10 cellular contexts compared by ENCODE assay signal in the genomic region with DNA sequence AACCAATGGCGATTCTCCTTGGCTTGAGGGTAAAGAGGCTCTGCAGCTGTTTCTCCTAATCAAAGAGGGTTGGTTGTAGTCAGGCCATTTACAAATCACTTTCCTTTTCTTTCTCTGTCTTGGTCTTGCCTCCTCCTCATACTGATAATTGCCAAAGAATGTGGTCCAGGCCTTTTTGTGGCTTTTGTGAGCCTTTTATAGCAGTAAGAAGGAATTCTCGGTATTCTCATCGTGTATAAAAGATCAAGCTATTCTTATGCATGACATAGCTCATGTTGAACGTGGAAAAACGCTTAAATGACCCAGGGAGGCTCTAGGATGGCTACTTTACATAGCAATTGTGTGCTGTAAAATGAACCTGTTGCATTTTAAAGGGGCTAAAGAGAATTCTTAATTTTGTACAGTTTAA.
A peak's percentile ranks its signal among the peaks of the same experiment; 100 is the strongest.
DNase-seq lines count a peak whose midpoint lies in the region; ATAC-seq, FAIRE-seq and TF ChIP-seq lines count a peak whose summit lies in the region.
"Had no signal": no experiment of that assay in that cellular context is flagged by ENCODE, and none has a peak within 500 bp of the region (broad histone marks: within the 10 kb centered on the region; RNA-seq: fewer than 3 reads in every experiment).

No MANE protein-coding gene starts in this region.

- peak overlapping the region; percentile 65 for H3K4me2 ChIP-seq in smooth muscle cell

- H3K4me3 ChIP-seq in HAP-1 (no peak overlapping the region), smooth muscle cell (no peak overlapping the region)

- no peak for TF ChIP-seq CTCF in smooth muscle cell (IDR thresholded peaks at IDR 0.05; ENCODE audit: borderline replicate concordance, insufficient read depth, poor library complexity, severe bottlenecking)

- H3K27me3 ChIP-seq in HAP-1 (ENCODE audit: low read depth) (no peaks in the 10 kb centered on the region), smooth muscle cell (ENCODE audit: low read depth) (no peaks in the 10 kb centered on the region)

- H2AFZ ChIP-seq in smooth muscle cell (ENCODE audit: low read depth) = no peak overlapping the region

- TF ChIP-seq POLR2A in GM12891 (IDR thresholded peaks at IDR 0.05; ENCODE audit: low read depth, low read length) = no peak

- H3K36me3 ChIP-seq in HAP-1 (replicated peaks) = no peaks in the 10 kb centered on the region
- no peaks in the 10 kb centered on the region for H3K36me3 ChIP-seq in smooth muscle cell (ENCODE audit: low read depth)

- DNase-seq in HAP-1 (ENCODE audit: low spot score in 2 of 2) (peak; percentile 72 to 100), SK-MEL-5 (ENCODE audit: low read depth, low spot score) (peak; percentile 9), glomerular visceral epithelial cell (ENCODE audit: extremely low spot score) (peak; percentile 72), smooth muscle cell (lab: John Stamatoyannopoulos, UW; ENCODE audit: unreplicated experiment) (no peak), NCI-H2081 (lab: John Stamatoyannopoulos, UW) (no peak), GM12891 (ENCODE audit: insufficient read length, low spot score) (no peak)
- DNase-seq: activated T-cell treated with anti-CD3 and anti-CD28 coated beads, Interleukin-2, amount 50 U/mL, for 72 hours; effector CD4-positive, alpha-beta T cell; NCI-H510A had no signal

- in situ Hi-C loops in HAP-1 (cut with MboI; ENCODE audit: low sequenced_read_pairs) = no loop called here
- in situ Hi-C loops in SK-MEL-5 (cut with HindIII; ENCODE audit: low pct_unique_long_range_greater_than_20kb, low sequenced_read_pairs) = no loop called here

- no peak overlapping the region for H3K9ac ChIP-seq in smooth muscle cell (ENCODE audit: low read depth)

- no peak overlapping the region for H3K27ac ChIP-seq in smooth muscle cell (ENCODE audit: low read depth)

- H3K9me3 ChIP-seq in HAP-1 (peaks cover 5% of the 10 kb centered on the region; the same call in 1 of the 2 replicates), smooth muscle cell (replicated peaks; ENCODE audit: low read depth) (no peaks in the 10 kb centered on the region)

- no peaks in the 10 kb centered on the region for H4K20me1 ChIP-seq in smooth muscle cell (ENCODE audit: low read depth)

- no peak for ATAC-seq in HG03439 (IDR thresholded peaks at IDR 0.05; ENCODE audit: unreplicated experiment)
- ATAC-seq: activated T-cell treated with anti-CD3 and anti-CD28 coated beads, Interleukin-2, amount 50 U/mL, for 72 hours had no signal

- H3K4me1 ChIP-seq in HAP-1 (peaks cover 41% of the 10 kb centered on the region), smooth muscle cell (ENCODE audit: low read depth) (peaks cover 11% of the 10 kb centered on the region)

- no peak for FAIRE-seq in GM12891 (lab: Jason Lieb, UNC)

- no peaks in the 10 kb centered on the region for H3K79me2 ChIP-seq in smooth muscle cell (ENCODE audit: low read depth)

- WGBS in smooth muscle cell (ENCODE audit: low lambda C conversion rate) = 5% methylated on average over 5 of the region's 5 CpGs

- peaks cover 6% of the 10 kb centered on the region for H3F3A ChIP-seq in smooth muscle cell (ENCODE audit: low read depth)

TF ChIP-seq in GM12891, 5 proteins besides CTCF, POLR2A, EP300 and RAD21:
- TF ChIP-seq POLR2AphosphoS5 (IDR thresholded peaks at IDR 0.05; ENCODE audit: low read depth, low read length) = no peak
- TF ChIP-seq TAF1 (IDR thresholded peaks at IDR 0.05; ENCODE audit: low read depth, low read length) = no peak
- TF ChIP-seq POU2F2 (IDR thresholded peaks at IDR 0.05; ENCODE audit: low read depth, low read length) = no peak
- TF ChIP-seq PAX5 (IDR thresholded peaks at IDR 0.05; ENCODE audit: insufficient read depth, low read length, severe bottlenecking) = no peak
- TF ChIP-seq SPI1 (IDR thresholded peaks at IDR 0.05; ENCODE audit: low read depth, low read length) = no peak

Comparison
In these comparisons a context has a peak if more than half of its experiments do, and no peak if none do; other contexts are left out.
1. DNase-seq: peak in HAP-1 (2 of 2), SK-MEL-5 (single experiment) and glomerular visceral epithelial cell (single experiment); none in smooth muscle cell (single experiment), NCI-H2081 (0 of 2) and GM12891 (single experiment).